ENCODE assay signal across 41 cellular contexts in genomic region chr1:11826946-11827345, GRCh38. TPM values are rescaled to one million over a fixed set of nuclear protein-coding genes. Genes with fewer than 3 reads are reported as not detected.
"Had no signal": no experiment of that assay in that cellular context is flagged by ENCODE, and none has a peak within 500 bp of the region (broad histone marks: within the 10 kb centered on the region; RNA-seq: fewer than 3 reads in every experiment).

No MANE protein-coding gene starts in this region.

- H3K9me3 Mint-ChIP-seq: activated naive CD4-positive, alpha-beta T cell treated with anti-CD3 and anti-CD28 coated beads for 36 hours; activated naive CD4-positive, alpha-beta T cell treated with anti-CD3 and anti-CD28 coated beads, Interleukin-2, amount 10 ng/mL, durations not matched to agents 7 days and 5 days; activated naive CD4-positive, alpha-beta T cell treated with anti-CD3 and anti-CD28 coated beads, Interleukin-2, amount 50 U/mL, for 24 hours; activated naive CD4-positive, alpha-beta T cell treated with anti-CD3 and anti-CD28 coated beads, Interleukin-2, amount 50 U/mL, for 72 hours; activated naive CD8-positive, alpha-beta T cell treated with anti-CD3 and anti-CD28 coated beads for 36 hours; activated naive CD8-positive, alpha-beta T cell treated with anti-CD3 and anti-CD28 coated beads, Interleukin-2, amount 10 ng/mL, durations not matched to agents 7 days and 5 days; activated naive CD8-positive, alpha-beta T cell treated with anti-CD3 and anti-CD28 coated beads, Interleukin-2, amount 50 U/mL, for 24 hours; activated T-cell treated with anti-CD3 and anti-CD28 coated beads, Interleukin-2, amount 50 U/mL, for 24 hours; activated T-cell treated with anti-CD3 and anti-CD28 coated beads, Interleukin-2, amount 50 U/mL, for 4 hours; activated T-cell treated with anti-CD3 and anti-CD28 coated beads, Interleukin-2, amount 50 U/mL, for 72 hours; activated T-helper 1 cell treated with anti-CD3 and anti-CD28 coated beads, Interleukin-12 subunit alpha, Interleukin-12 subunit beta, Interleukin-2, Interleukin-4 antibody, amounts not matched to agents 30 ng/mL and 10 ng/mL and 1 ng/mL, durations not matched to agents 14 hours and 24 hours and 36 hours; activated T-helper 17 cell treated with anti-CD3 and anti-CD28 coated beads, Interleukin-2, amount 50 U/mL, for 72 hours; activated T-helper 2 cell treated with anti-CD3 and anti-CD28 coated beads, Interferon-gamma antibody, Interleukin-2, Interleukin-4, amounts not matched to agents 10 μg/mL and 5 μg/mL and 100 μg/mL, durations not matched to agents 14 hours and 24 hours and 36 hours; brain; central memory CD8-positive, alpha-beta T cell had no signal

- H3K27me3 Mint-ChIP-seq: activated naive CD4-positive, alpha-beta T cell treated with anti-CD3 and anti-CD28 coated beads, Interleukin-2, amount 10 ng/mL, durations not matched to agents 7 days and 5 days; activated naive CD4-positive, alpha-beta T cell treated with anti-CD3 and anti-CD28 coated beads, Interleukin-2, amount 50 U/mL, for 24 hours; activated naive CD8-positive, alpha-beta T cell; activated naive CD8-positive, alpha-beta T cell treated with anti-CD3 and anti-CD28 coated beads for 36 hours; activated naive CD8-positive, alpha-beta T cell treated with anti-CD3 and anti-CD28 coated beads, Interleukin-2, amount 10 ng/mL, durations not matched to agents 7 days and 5 days; activated naive CD8-positive, alpha-beta T cell treated with anti-CD3 and anti-CD28 coated beads, Interleukin-2, amount 50 U/mL, for 24 hours; activated T-cell treated with anti-CD3 and anti-CD28 coated beads, Interleukin-2, amount 50 U/mL, for 24 hours; activated T-helper 17 cell treated with anti-CD3 and anti-CD28 coated beads, Interleukin-2, amount 50 U/mL, for 72 hours; brain; central memory CD8-positive, alpha-beta T cell had no signal

- H3K4me1 Mint-ChIP-seq: activated naive CD4-positive, alpha-beta T cell treated with anti-CD3 and anti-CD28 coated beads, Interleukin-2, amount 10 ng/mL, durations not matched to agents 7 days and 5 days; activated naive CD4-positive, alpha-beta T cell treated with anti-CD3 and anti-CD28 coated beads, Interleukin-2, amount 50 U/mL, for 24 hours; activated naive CD8-positive, alpha-beta T cell treated with anti-CD3 and anti-CD28 coated beads for 36 hours; activated naive CD8-positive, alpha-beta T cell treated with anti-CD3 and anti-CD28 coated beads, Interleukin-2, amount 10 ng/mL, durations not matched to agents 7 days and 5 days; activated naive CD8-positive, alpha-beta T cell treated with anti-CD3 and anti-CD28 coated beads, Interleukin-2, amount 50 U/mL, for 24 hours; activated T-helper 17 cell treated with anti-CD3 and anti-CD28 coated beads, Interleukin-2, amount 50 U/mL, for 72 hours; brain; central memory CD8-positive, alpha-beta T cell had no signal

- H3K4me3 ChIP-seq: adrenal gland, ascending aorta, body of pancreas, breast epithelium, cardiac muscle cell had no signal

- H3K4me1 ChIP-seq: adrenal gland, ascending aorta, body of pancreas, breast epithelium had no signal

- H3K27ac ChIP-seq: adrenal gland, ascending aorta, body of pancreas, brain microvascular endothelial cell, breast epithelium, cardiac muscle cell had no signal

- H3K27me3 ChIP-seq: adrenal gland, ascending aorta, body of pancreas, brain microvascular endothelial cell, breast epithelium, cardiac muscle cell had no signal

- H3K36me3 Mint-ChIP-seq: activated naive CD4-positive, alpha-beta T cell treated with anti-CD3 and anti-CD28 coated beads, Interleukin-2, amount 50 U/mL, for 24 hours; activated naive CD8-positive, alpha-beta T cell had no signal

- H3K4me3 Mint-ChIP-seq: activated naive CD4-positive, alpha-beta T cell treated with anti-CD3 and anti-CD28 coated beads for 36 hours; activated naive CD4-positive, alpha-beta T cell treated with anti-CD3 and anti-CD28 coated beads, Interleukin-2, amount 10 ng/mL, durations not matched to agents 7 days and 5 days; activated naive CD4-positive, alpha-beta T cell treated with anti-CD3 and anti-CD28 coated beads, Interleukin-2, amount 50 U/mL, for 24 hours; activated naive CD8-positive, alpha-beta T cell; activated naive CD8-positive, alpha-beta T cell treated with anti-CD3 and anti-CD28 coated beads for 36 hours; activated naive CD8-positive, alpha-beta T cell treated with anti-CD3 and anti-CD28 coated beads, Interleukin-2, amount 10 ng/mL, durations not matched to agents 7 days and 5 days; activated naive CD8-positive, alpha-beta T cell treated with anti-CD3 and anti-CD28 coated beads, Interleukin-2, amount 50 U/mL, for 24 hours; activated T-cell treated with anti-CD3 and anti-CD28 coated beads, Interleukin-2, amount 50 U/mL, for 24 hours; activated T-cell treated with anti-CD3 and anti-CD28 coated beads, Interleukin-2, amount 50 U/mL, for 4 hours; activated T-cell treated with anti-CD3 and anti-CD28 coated beads, Interleukin-2, amount 50 U/mL, for 72 hours; activated T-helper 1 cell treated with anti-CD3 and anti-CD28 coated beads, Interleukin-12 subunit alpha, Interleukin-12 subunit beta, Interleukin-2, Interleukin-4 antibody, amounts not matched to agents 30 ng/mL and 10 ng/mL and 1 ng/mL, durations not matched to agents 14 hours and 24 hours and 36 hours; activated T-helper 17 cell treated with anti-CD3 and anti-CD28 coated beads, Interleukin-2, amount 50 U/mL, for 72 hours; brain; central memory CD8-positive, alpha-beta T cell had no signal

- H3K9me3 ChIP-seq: adrenal gland, ascending aorta, body of pancreas, breast epithelium had no signal

- DNase-seq: activated effector memory CD4-positive, alpha-beta T cell treated with anti-CD3 and anti-CD28 coated beads, Interleukin-2, amount 50 U/mL, for 16 hours; activated effector memory CD4-positive, alpha-beta T cell treated with Interleukin-2 at 50 U/mL for 16 hours; activated gamma-delta T cell; activated gamma-delta T cell treated with Interleukin-2 at 50 U/mL for 16 hours; activated naive CD4-positive, alpha-beta T cell; activated naive CD4-positive, alpha-beta T cell treated with anti-CD3 and anti-CD28 coated beads for 36 hours; activated naive CD4-positive, alpha-beta T cell treated with anti-CD3 and anti-CD28 coated beads, Interleukin-2, amount 10 ng/mL, durations not matched to agents 7 days and 5 days; activated naive CD4-positive, alpha-beta T cell treated with anti-CD3 and anti-CD28 coated beads, Interleukin-2, amount 50 U/mL, for 16 hours; activated naive CD4-positive, alpha-beta T cell treated with Interleukin-2 at 50 U/mL for 16 hours; activated naive CD8-positive, alpha-beta T cell treated with anti-CD3 and anti-CD28 coated beads for 36 hours; activated naive CD8-positive, alpha-beta T cell treated with anti-CD3 and anti-CD28 coated beads, Interleukin-2, amount 10 ng/mL, durations not matched to agents 7 days and 5 days; activated naive CD8-positive, alpha-beta T cell treated with anti-CD3 and anti-CD28 coated beads, Interleukin-2, amount 50 U/mL, for 24 hours; activated T-cell treated with anti-CD3 and anti-CD28 coated beads for 4 hours; activated T-cell treated with anti-CD3 and anti-CD28 coated beads, Interleukin-2, amount 50 U/mL, for 1 hour; activated T-cell treated with anti-CD3 and anti-CD28 coated beads, Interleukin-2, amount 50 U/mL, for 24 hours; activated T-cell treated with anti-CD3 and anti-CD28 coated beads, Interleukin-2, amount 50 U/mL, for 4 hours; activated T-cell treated with anti-CD3 and anti-CD28 coated beads, Interleukin-2, amount 50 U/mL, for 48 hours; activated T-cell treated with anti-CD3 and anti-CD28 coated beads, Interleukin-2, amount 50 U/mL, for 72 hours; adrenal gland; amniotic stem cell; amygdala; anterior cingulate cortex; body of pancreas; brain microvascular endothelial cell; caudate nucleus; central memory CD4-positive, alpha-beta T cell; cerebellar nuclear complex had no signal

- ATAC-seq: activated naive CD4-positive, alpha-beta T cell treated with anti-CD3 and anti-CD28 coated beads, Interleukin-2, amount 50 U/mL, for 72 hours; activated naive CD8-positive, alpha-beta T cell treated with anti-CD3 and anti-CD28 coated beads, Interleukin-2, amount 50 U/mL, for 24 hours; activated T-cell treated with anti-CD3 and anti-CD28 coated beads, Interleukin-2, amount 50 U/mL, for 4 hours; activated T-cell treated with anti-CD3 and anti-CD28 coated beads, Interleukin-2, amount 50 U/mL, for 72 hours; activated T-helper 17 cell treated with anti-CD3 and anti-CD28 coated beads, Interleukin-2, amount 50 U/mL, for 72 hours; body of pancreas had no signal

- H3K27ac Mint-ChIP-seq: activated naive CD4-positive, alpha-beta T cell treated with anti-CD3 and anti-CD28 coated beads for 36 hours; activated naive CD4-positive, alpha-beta T cell treated with anti-CD3 and anti-CD28 coated beads, Interleukin-2, amount 10 ng/mL, durations not matched to agents 7 days and 5 days; activated naive CD4-positive, alpha-beta T cell treated with anti-CD3 and anti-CD28 coated beads, Interleukin-2, amount 50 U/mL, for 24 hours; activated naive CD8-positive, alpha-beta T cell; activated naive CD8-positive, alpha-beta T cell treated with anti-CD3 and anti-CD28 coated beads for 36 hours; activated naive CD8-positive, alpha-beta T cell treated with anti-CD3 and anti-CD28 coated beads, Interleukin-2, amount 10 ng/mL, durations not matched to agents 7 days and 5 days; activated naive CD8-positive, alpha-beta T cell treated with anti-CD3 and anti-CD28 coated beads, Interleukin-2, amount 50 U/mL, for 24 hours; activated T-cell treated with anti-CD3 and anti-CD28 coated beads, Interleukin-2, amount 50 U/mL, for 24 hours; activated T-cell treated with anti-CD3 and anti-CD28 coated beads, Interleukin-2, amount 50 U/mL, for 72 hours; activated T-helper 1 cell treated with anti-CD3 and anti-CD28 coated beads, Interleukin-12 subunit alpha, Interleukin-12 subunit beta, Interleukin-2, Interleukin-4 antibody, amounts not matched to agents 30 ng/mL and 10 ng/mL and 1 ng/mL, durations not matched to agents 14 hours and 24 hours and 36 hours; activated T-helper 17 cell treated with anti-CD3 and anti-CD28 coated beads, Interleukin-2, amount 50 U/mL, for 72 hours; activated T-helper 2 cell treated with anti-CD3 and anti-CD28 coated beads, Interferon-gamma antibody, Interleukin-2, Interleukin-4, amounts not matched to agents 10 μg/mL and 5 μg/mL and 100 μg/mL, durations not matched to agents 14 hours and 24 hours and 36 hours; brain had no signal

RNA-seq across cellular contexts. Expression of gene NPPA, which starts 20.6 kb away (rescaled TPM):
- total RNA-seq: activated naive CD4-positive, alpha-beta T cell treated with anti-CD3 and anti-CD28 coated beads for 36 hours; activated naive CD4-positive, alpha-beta T cell treated with anti-CD3 and anti-CD28 coated beads, Interleukin-2, amount 50 U/mL, for 72 hours; activated naive CD8-positive, alpha-beta T cell treated with anti-CD3 and anti-CD28 coated beads for 36 hours; activated naive CD8-positive, alpha-beta T cell treated with anti-CD3 and anti-CD28 coated beads, Interleukin-2, amount 10 ng/mL, durations not matched to agents 7 days and 5 days; activated T-cell treated with anti-CD3 and anti-CD28 coated beads, Interleukin-2, amount 50 U/mL, for 4 hours; activated T-cell treated with anti-CD3 and anti-CD28 coated beads, Interleukin-2, amount 50 U/mL, for 72 hours; activated T-helper 1 cell treated with anti-CD3 and anti-CD28 coated beads, Interleukin-12 subunit alpha, Interleukin-12 subunit beta, Interleukin-2, Interleukin-4 antibody, amounts not matched to agents 30 ng/mL and 10 ng/mL and 1 ng/mL, durations not matched to agents 14 hours and 24 hours and 36 hours; activated T-helper 17 cell treated with anti-CD3 and anti-CD28 coated beads, Interleukin-2, amount 50 U/mL, for 72 hours; activated T-helper 2 cell treated with anti-CD3 and anti-CD28 coated beads, Interferon-gamma antibody, Interleukin-2, Interleukin-4, amounts not matched to agents 10 μg/mL and 5 μg/mL and 100 μg/mL, durations not matched to agents 14 hours and 24 hours and 36 hours; adrenal gland; ascending aorta; astrocyte; bronchial epithelial cell had no signal

RNA-seq across cellular contexts. Expression of gene NPPB, which starts 31.8 kb away (rescaled TPM):
- total RNA-seq: activated naive CD4-positive, alpha-beta T cell treated with anti-CD3 and anti-CD28 coated beads for 36 hours; activated naive CD4-positive, alpha-beta T cell treated with anti-CD3 and anti-CD28 coated beads, Interleukin-2, amount 50 U/mL, for 72 hours; activated naive CD8-positive, alpha-beta T cell treated with anti-CD3 and anti-CD28 coated beads for 36 hours; activated naive CD8-positive, alpha-beta T cell treated with anti-CD3 and anti-CD28 coated beads, Interleukin-2, amount 10 ng/mL, durations not matched to agents 7 days and 5 days; activated T-cell treated with anti-CD3 and anti-CD28 coated beads, Interleukin-2, amount 50 U/mL, for 4 hours; activated T-cell treated with anti-CD3 and anti-CD28 coated beads, Interleukin-2, amount 50 U/mL, for 72 hours; activated T-helper 1 cell treated with anti-CD3 and anti-CD28 coated beads, Interleukin-12 subunit alpha, Interleukin-12 subunit beta, Interleukin-2, Interleukin-4 antibody, amounts not matched to agents 30 ng/mL and 10 ng/mL and 1 ng/mL, durations not matched to agents 14 hours and 24 hours and 36 hours; activated T-helper 17 cell treated with anti-CD3 and anti-CD28 coated beads, Interleukin-2, amount 50 U/mL, for 72 hours; activated T-helper 2 cell treated with anti-CD3 and anti-CD28 coated beads, Interferon-gamma antibody, Interleukin-2, Interleukin-4, amounts not matched to agents 10 μg/mL and 5 μg/mL and 100 μg/mL, durations not matched to agents 14 hours and 24 hours and 36 hours; adrenal gland; aorta; ascending aorta; body of pancreas; breast epithelium; bronchial epithelial cell had no signal
